25 cellular contexts compared by ENCODE assay signal in the genomic region with DNA sequence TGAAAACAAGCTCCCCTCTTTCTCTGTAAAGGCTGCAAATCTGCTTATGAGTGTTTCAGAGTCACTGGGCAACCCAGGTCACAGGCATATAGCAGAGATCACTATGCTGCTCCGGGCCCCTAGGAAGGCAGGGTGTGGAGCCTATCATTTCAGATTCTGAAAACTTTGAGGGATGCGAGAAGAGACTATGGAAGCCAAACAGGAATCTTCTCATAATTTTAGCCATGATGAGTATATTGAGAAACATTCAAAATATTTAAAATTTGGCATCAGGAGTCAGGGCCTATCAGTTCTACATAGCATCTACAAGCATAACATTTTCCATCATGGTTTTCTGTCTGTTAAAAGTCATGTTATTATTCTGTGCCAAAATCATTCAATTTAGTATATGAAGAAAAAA.
A peak's percentile ranks its signal among the peaks of the same experiment; 100 is the strongest.
DNase-seq lines count a peak whose midpoint lies in the region; ATAC-seq and TF ChIP-seq lines count a peak whose summit lies in the region.
"Had no signal": no experiment of that assay in that cellular context is flagged by ENCODE, and none has a peak within 500 bp of the region (broad histone marks: within the 10 kb centered on the region; RNA-seq: fewer than 3 reads in every experiment).

No MANE protein-coding gene starts in this region.

- CTCF ChIA-PET in activated CD4-positive, alpha-beta T cell treated with anti-CD3 and anti-CD28 coated beads for 36 hours (lab: Charles Lee): no interaction called here

- no peaks in the 10 kb centered on the region; the same call in 1 of the 2 replicates for H3K27me3 Mint-ChIP-seq in HFFc6 (ENCODE audit: insufficient read depth)
- no peaks in the 10 kb centered on the region for H3K27me3 Mint-ChIP-seq in nephron (ENCODE audit: low read depth)
- H3K27me3 Mint-ChIP-seq in activated CD4-positive, alpha-beta T cell treated with anti-CD3 and anti-CD28 coated beads for 36 hours: no peaks in the 10 kb centered on the region
- H3K27me3 Mint-ChIP-seq: memory B cell; stimulated activated naive CD8-positive, alpha-beta T cell treated with anti-CD3 and anti-CD28 coated beads, Interleukin-15, Interleukin-2, amounts not matched to agents 100 ng/mL and 50 ng/mL, for 24 hours had no signal

- H3K9me3 Mint-ChIP-seq in HFFc6: no peaks in the 10 kb centered on the region
- H3K9me3 Mint-ChIP-seq in nephron: peaks cover 5% of the 10 kb centered on the region
- no peaks in the 10 kb centered on the region for H3K9me3 Mint-ChIP-seq in activated CD4-positive, alpha-beta T cell treated with anti-CD3 and anti-CD28 coated beads for 36 hours (ENCODE audit: low read depth)
- H3K9me3 Mint-ChIP-seq: memory B cell; stimulated activated naive CD8-positive, alpha-beta T cell treated with anti-CD3 and anti-CD28 coated beads, Interleukin-15, Interleukin-2, amounts not matched to agents 100 ng/mL and 50 ng/mL, for 24 hours had no signal

- H3K4me1 Mint-ChIP-seq in HFFc6 (ENCODE audit: low read depth) (peaks cover 52% of the 10 kb centered on the region), nephron (peaks cover 52% of the 10 kb centered on the region)
- H3K4me1 Mint-ChIP-seq in activated CD4-positive, alpha-beta T cell treated with anti-CD3 and anti-CD28 coated beads for 36 hours: peaks cover 20% of the 10 kb centered on the region

- POLR2A ChIA-PET in activated CD4-positive, alpha-beta T cell treated with anti-CD3 and anti-CD28 coated beads for 36 hours (lab: Charles Lee): interaction anchor here (0.6 kb wide), 1 partner anchor 328 kb away, joined by 3 read pairs; no protein-coding TSS in a partner anchor

- H3K36me3 Mint-ChIP-seq in HFFc6 (ENCODE audit: low read depth) (no peaks in the 10 kb centered on the region), nephron (ENCODE audit: low read depth) (no peaks in the 10 kb centered on the region)
- H3K36me3 Mint-ChIP-seq in activated CD4-positive, alpha-beta T cell treated with anti-CD3 and anti-CD28 coated beads for 36 hours (ENCODE audit: low read depth): no peaks in the 10 kb centered on the region
- H3K36me3 Mint-ChIP-seq: activated naive CD8-positive, alpha-beta T cell treated with anti-CD3 and anti-CD28 coated beads, Interleukin-2, amount 10 ng/mL, durations not matched to agents 7 days and 5 days; memory B cell had no signal

- intact Hi-C loops in activated CD4-positive, alpha-beta T cell treated with anti-CD3 and anti-CD28 coated beads for 36 hours (cut with DNase I, micrococcal nuclease): loop anchor here (5.0 to 10.0 kb wide), 2 partner anchors 103 to 289 kb away; no protein-coding TSS in a partner anchor

- H3K4me3 Mint-ChIP-seq in HFFc6 (no peak overlapping the region), nephron (no peak overlapping the region)
- no peak overlapping the region for H3K4me3 Mint-ChIP-seq in activated CD4-positive, alpha-beta T cell treated with anti-CD3 and anti-CD28 coated beads for 36 hours
- H3K4me3 Mint-ChIP-seq: activated naive CD8-positive, alpha-beta T cell treated with anti-CD3 and anti-CD28 coated beads, Interleukin-2, amount 10 ng/mL, durations not matched to agents 7 days and 5 days; memory B cell; stimulated activated naive CD8-positive, alpha-beta T cell treated with anti-CD3 and anti-CD28 coated beads, Interleukin-15, Interleukin-2, amounts not matched to agents 100 ng/mL and 50 ng/mL, for 24 hours had no signal

- H3K27ac Mint-ChIP-seq in HFFc6: peak overlapping the region; percentile 69
- H3K27ac Mint-ChIP-seq in nephron: peak overlapping the region in 2 of 3 experiments; percentile 63 to 72
- H3K27ac Mint-ChIP-seq in activated CD4-positive, alpha-beta T cell treated with anti-CD3 and anti-CD28 coated beads for 36 hours: no peak overlapping the region
- H3K27ac Mint-ChIP-seq: activated naive CD8-positive, alpha-beta T cell treated with anti-CD3 and anti-CD28 coated beads, Interleukin-2, amount 10 ng/mL, durations not matched to agents 7 days and 5 days; memory B cell; stimulated activated naive CD8-positive, alpha-beta T cell treated with anti-CD3 and anti-CD28 coated beads, Interleukin-15, Interleukin-2, amounts not matched to agents 100 ng/mL and 50 ng/mL, for 24 hours had no signal

- ATAC-seq in GM18498 (IDR thresholded peaks at IDR 0.05; ENCODE audit: unreplicated experiment): no peak
- no peak for ATAC-seq in activated CD4-positive, alpha-beta T cell treated with anti-CD3 and anti-CD28 coated beads for 36 hours
- ATAC-seq: A549, body of pancreas, gastrocnemius medialis had no signal

- TF ChIP-seq CTCF in HFFc6 (IDR thresholded peaks at IDR 0.05) (no peak), cardiac fibroblast (IDR thresholded peaks at IDR 0.05; ENCODE audit: low read depth, low read length) (no peak), nephron (IDR thresholded peaks at IDR 0.05; ENCODE audit: unreplicated experiment in 3 of 3) (no peak)

- peak; percentile 25 for DNase-seq in AG08396 (ENCODE audit: low spot score)
- DNase-seq in HFFc6: peak; percentile 5
- peak; percentile 50 to 65 for DNase-seq in cardiac fibroblast (ENCODE audit: low read depth in 2 of 2)
- DNase-seq in amniotic stem cell (lab: John Stamatoyannopoulos, UW): no peak
- DNase-seq in superior temporal gyrus (ENCODE audit: extremely low spot score): no peak
- no peak for DNase-seq in activated CD4-positive, alpha-beta T cell treated with anti-CD3 and anti-CD28 coated beads for 36 hours
- DNase-seq: activated CD4-positive, alpha-beta T cell treated with anti-CD3 and anti-CD28 coated beads for 4 hours; activated CD8-positive, alpha-beta memory T cell treated with anti-CD3 and anti-CD28 coated beads for 24 hours; activated effector memory CD4-positive, alpha-beta T cell treated with Interleukin-2 at 50 U/mL for 16 hours; activated naive CD8-positive, alpha-beta T cell treated with anti-CD3 and anti-CD28 coated beads, Interleukin-2, amount 10 ng/mL, durations not matched to agents 7 days and 5 days; body of pancreas; C1 segment of cervical spinal cord; Caco-2; DMS79 treated with DMSO at 0.1 percent for 48 hours; effector CD8-positive, alpha-beta T cell; gastrocnemius medialis; NCI-H1048; NCI-H1694; thyroid gland had no signal

- no peak overlapping the region for H3K4me3 ChIP-seq in cardiac fibroblast (replicated peaks in 1 of 2; ENCODE audit: low read depth in 2 of 2, low read length in 2 of 2)
- H3K4me3 ChIP-seq: A549, body of pancreas, gastrocnemius medialis, hepatocyte, thyroid gland had no signal

Comparison
In these comparisons a context has a peak if more than half of its experiments do, and no peak if none do; other contexts are left out.
1. DNase-seq: peak in AG08396 (single experiment), HFFc6 (single experiment) and cardiac fibroblast (2 of 2); none in amniotic stem cell (single experiment), superior temporal gyrus (single experiment) and activated CD4-positive, alpha-beta T cell treated with anti-CD3 and anti-CD28 coated beads for 36 hours (single experiment).